37 cellular contexts compared by ENCODE assay signal in genomic region chr15:25474251-25474650, GRCh38.
"Had no signal": no experiment of that assay in that cellular context is flagged by ENCODE, and none has a peak within 500 bp of the region (broad histone marks: within the 10 kb centered on the region; RNA-seq: fewer than 3 reads in every experiment).

No MANE protein-coding gene starts in this region.

- H3K4me1 Mint-ChIP-seq: activated naive CD4-positive, alpha-beta T cell treated with anti-CD3 and anti-CD28 coated beads, Interleukin-2, amount 10 ng/mL, durations not matched to agents 7 days and 5 days; activated naive CD4-positive, alpha-beta T cell treated with anti-CD3 and anti-CD28 coated beads, Interleukin-2, amount 50 U/mL, for 24 hours; activated naive CD8-positive, alpha-beta T cell treated with anti-CD3 and anti-CD28 coated beads for 36 hours; activated naive CD8-positive, alpha-beta T cell treated with anti-CD3 and anti-CD28 coated beads, Interleukin-2, amount 10 ng/mL, durations not matched to agents 7 days and 5 days; activated naive CD8-positive, alpha-beta T cell treated with anti-CD3 and anti-CD28 coated beads, Interleukin-2, amount 50 U/mL, for 24 hours; activated T-helper 17 cell treated with anti-CD3 and anti-CD28 coated beads, Interleukin-2, amount 50 U/mL, for 72 hours; central memory CD8-positive, alpha-beta T cell had no signal

- H3K36me3 ChIP-seq: adrenal gland, ascending aorta, brain microvascular endothelial cell, breast epithelium, cardiac muscle cell had no signal

- H3K4me1 ChIP-seq: adrenal gland, body of pancreas, breast epithelium had no signal

- DNase-seq: activated effector memory CD4-positive, alpha-beta T cell treated with anti-CD3 and anti-CD28 coated beads, Interleukin-2, amount 50 U/mL, for 16 hours; activated effector memory CD4-positive, alpha-beta T cell treated with Interleukin-2 at 50 U/mL for 16 hours; activated gamma-delta T cell; activated gamma-delta T cell treated with Interleukin-2 at 50 U/mL for 16 hours; activated naive CD4-positive, alpha-beta T cell; activated naive CD4-positive, alpha-beta T cell treated with anti-CD3 and anti-CD28 coated beads for 36 hours; activated naive CD4-positive, alpha-beta T cell treated with anti-CD3 and anti-CD28 coated beads, Interleukin-2, amount 10 ng/mL, durations not matched to agents 7 days and 5 days; activated naive CD4-positive, alpha-beta T cell treated with anti-CD3 and anti-CD28 coated beads, Interleukin-2, amount 50 U/mL, for 16 hours; activated naive CD4-positive, alpha-beta T cell treated with Interleukin-2 at 50 U/mL for 16 hours; activated naive CD8-positive, alpha-beta T cell treated with anti-CD3 and anti-CD28 coated beads for 36 hours; activated naive CD8-positive, alpha-beta T cell treated with anti-CD3 and anti-CD28 coated beads, Interleukin-2, amount 10 ng/mL, durations not matched to agents 7 days and 5 days; activated naive CD8-positive, alpha-beta T cell treated with anti-CD3 and anti-CD28 coated beads, Interleukin-2, amount 50 U/mL, for 24 hours; activated T-cell treated with anti-CD3 and anti-CD28 coated beads, Interleukin-2, amount 50 U/mL, for 1 hour; activated T-cell treated with anti-CD3 and anti-CD28 coated beads, Interleukin-2, amount 50 U/mL, for 24 hours; activated T-cell treated with anti-CD3 and anti-CD28 coated beads, Interleukin-2, amount 50 U/mL, for 4 hours; activated T-cell treated with anti-CD3 and anti-CD28 coated beads, Interleukin-2, amount 50 U/mL, for 48 hours; activated T-cell treated with anti-CD3 and anti-CD28 coated beads, Interleukin-2, amount 50 U/mL, for 72 hours; adrenal gland; amniotic stem cell; amygdala; aorta; body of pancreas; brain microvascular endothelial cell; caudate nucleus; central memory CD4-positive, alpha-beta T cell; cerebellar nuclear complex had no signal

- H3K27ac Mint-ChIP-seq: activated naive CD4-positive, alpha-beta T cell treated with anti-CD3 and anti-CD28 coated beads for 36 hours; activated naive CD4-positive, alpha-beta T cell treated with anti-CD3 and anti-CD28 coated beads, Interleukin-2, amount 10 ng/mL, durations not matched to agents 7 days and 5 days; activated naive CD4-positive, alpha-beta T cell treated with anti-CD3 and anti-CD28 coated beads, Interleukin-2, amount 50 U/mL, for 24 hours; activated naive CD4-positive, alpha-beta T cell treated with anti-CD3 and anti-CD28 coated beads, Interleukin-2, amount 50 U/mL, for 72 hours; activated naive CD8-positive, alpha-beta T cell; activated naive CD8-positive, alpha-beta T cell treated with anti-CD3 and anti-CD28 coated beads for 36 hours; activated naive CD8-positive, alpha-beta T cell treated with anti-CD3 and anti-CD28 coated beads, Interleukin-2, amount 10 ng/mL, durations not matched to agents 7 days and 5 days; activated naive CD8-positive, alpha-beta T cell treated with anti-CD3 and anti-CD28 coated beads, Interleukin-2, amount 50 U/mL, for 24 hours; activated T-cell treated with anti-CD3 and anti-CD28 coated beads, Interleukin-2, amount 50 U/mL, for 24 hours; activated T-cell treated with anti-CD3 and anti-CD28 coated beads, Interleukin-2, amount 50 U/mL, for 72 hours; activated T-helper 1 cell treated with anti-CD3 and anti-CD28 coated beads, Interleukin-12 subunit alpha, Interleukin-12 subunit beta, Interleukin-2, Interleukin-4 antibody, amounts not matched to agents 30 ng/mL and 10 ng/mL and 1 ng/mL, durations not matched to agents 14 hours and 24 hours and 36 hours; activated T-helper 17 cell treated with anti-CD3 and anti-CD28 coated beads, Interleukin-2, amount 50 U/mL, for 72 hours; activated T-helper 2 cell treated with anti-CD3 and anti-CD28 coated beads, Interferon-gamma antibody, Interleukin-2, Interleukin-4, amounts not matched to agents 10 μg/mL and 5 μg/mL and 100 μg/mL, durations not matched to agents 14 hours and 24 hours and 36 hours; brain had no signal

- H3K4me3 Mint-ChIP-seq: activated naive CD4-positive, alpha-beta T cell treated with anti-CD3 and anti-CD28 coated beads for 36 hours; activated naive CD4-positive, alpha-beta T cell treated with anti-CD3 and anti-CD28 coated beads, Interleukin-2, amount 10 ng/mL, durations not matched to agents 7 days and 5 days; activated naive CD4-positive, alpha-beta T cell treated with anti-CD3 and anti-CD28 coated beads, Interleukin-2, amount 50 U/mL, for 24 hours; activated naive CD8-positive, alpha-beta T cell; activated naive CD8-positive, alpha-beta T cell treated with anti-CD3 and anti-CD28 coated beads for 36 hours; activated naive CD8-positive, alpha-beta T cell treated with anti-CD3 and anti-CD28 coated beads, Interleukin-2, amount 10 ng/mL, durations not matched to agents 7 days and 5 days; activated naive CD8-positive, alpha-beta T cell treated with anti-CD3 and anti-CD28 coated beads, Interleukin-2, amount 50 U/mL, for 24 hours; activated T-cell treated with anti-CD3 and anti-CD28 coated beads, Interleukin-2, amount 50 U/mL, for 24 hours; activated T-cell treated with anti-CD3 and anti-CD28 coated beads, Interleukin-2, amount 50 U/mL, for 4 hours; activated T-cell treated with anti-CD3 and anti-CD28 coated beads, Interleukin-2, amount 50 U/mL, for 72 hours; activated T-helper 1 cell treated with anti-CD3 and anti-CD28 coated beads, Interleukin-12 subunit alpha, Interleukin-12 subunit beta, Interleukin-2, Interleukin-4 antibody, amounts not matched to agents 30 ng/mL and 10 ng/mL and 1 ng/mL, durations not matched to agents 14 hours and 24 hours and 36 hours; activated T-helper 17 cell treated with anti-CD3 and anti-CD28 coated beads, Interleukin-2, amount 50 U/mL, for 72 hours; brain; central memory CD8-positive, alpha-beta T cell had no signal

- H3K27me3 Mint-ChIP-seq: activated naive CD4-positive, alpha-beta T cell treated with anti-CD3 and anti-CD28 coated beads, Interleukin-2, amount 10 ng/mL, durations not matched to agents 7 days and 5 days; activated naive CD4-positive, alpha-beta T cell treated with anti-CD3 and anti-CD28 coated beads, Interleukin-2, amount 50 U/mL, for 24 hours; activated naive CD8-positive, alpha-beta T cell; activated naive CD8-positive, alpha-beta T cell treated with anti-CD3 and anti-CD28 coated beads for 36 hours; activated naive CD8-positive, alpha-beta T cell treated with anti-CD3 and anti-CD28 coated beads, Interleukin-2, amount 10 ng/mL, durations not matched to agents 7 days and 5 days; activated naive CD8-positive, alpha-beta T cell treated with anti-CD3 and anti-CD28 coated beads, Interleukin-2, amount 50 U/mL, for 24 hours had no signal

- H3K36me3 Mint-ChIP-seq: activated naive CD4-positive, alpha-beta T cell treated with anti-CD3 and anti-CD28 coated beads, Interleukin-2, amount 10 ng/mL, durations not matched to agents 7 days and 5 days; activated naive CD4-positive, alpha-beta T cell treated with anti-CD3 and anti-CD28 coated beads, Interleukin-2, amount 50 U/mL, for 24 hours; activated naive CD8-positive, alpha-beta T cell; activated naive CD8-positive, alpha-beta T cell treated with anti-CD3 and anti-CD28 coated beads for 36 hours; activated naive CD8-positive, alpha-beta T cell treated with anti-CD3 and anti-CD28 coated beads, Interleukin-2, amount 10 ng/mL, durations not matched to agents 7 days and 5 days; brain had no signal

- H3K4me3 ChIP-seq: adrenal gland, ascending aorta, body of pancreas, breast epithelium, cardiac muscle cell had no signal

- H3K9me3 ChIP-seq: adrenal gland, ascending aorta, body of pancreas, breast epithelium had no signal

- H3K27me3 ChIP-seq: adrenal gland, ascending aorta, body of pancreas, brain microvascular endothelial cell, breast epithelium, cardiac muscle cell had no signal

- H3K9me3 Mint-ChIP-seq: central memory CD8-positive, alpha-beta T cell had no signal

- H3K27ac ChIP-seq: adrenal gland, ascending aorta, body of pancreas, brain microvascular endothelial cell, breast epithelium, cardiac muscle cell had no signal
